24 cellular contexts compared by ENCODE assay signal in genomic region chr1:87436534-87436933, GRCh38.
DNase-seq lines count a peak whose midpoint lies in the region; ATAC-seq, FAIRE-seq and TF ChIP-seq lines count a peak whose summit lies in the region.
"Had no signal": no experiment of that assay in that cellular context is flagged by ENCODE, and none has a peak within 500 bp of the region (broad histone marks: within the 10 kb centered on the region; RNA-seq: fewer than 3 reads in every experiment).

No MANE protein-coding gene starts in this region.

- FAIRE-seq in kidney (lab: Jason Lieb, UNC): no peak
- FAIRE-seq in pancreas (lab: Jason Lieb, UNC): no peak
- FAIRE-seq: RCC 7860 had no signal

- H3K27me3 ChIP-seq in pancreas: no peaks in the 10 kb centered on the region
- H3K27me3 ChIP-seq: esophagus muscularis mucosa, thyroid gland had no signal

- H3K36me3 ChIP-seq in kidney (ENCODE audit: control insufficient read depth in 1 of 2, insufficient read depth in 2 of 2, low read length in 2 of 2) (no peaks in the 10 kb centered on the region), urinary bladder (ENCODE audit: insufficient read depth) (no peaks in the 10 kb centered on the region), pancreas (no peaks in the 10 kb centered on the region)
- H3K36me3 ChIP-seq: esophagus muscularis mucosa, thyroid gland had no signal

- no peak overlapping the region for H3K27ac ChIP-seq in kidney (ENCODE audit: low read depth in 2 of 2, low read length in 2 of 2)
- peak overlapping the region; percentile 11 for H3K27ac ChIP-seq in urinary bladder (ENCODE audit: low read depth)
- no peak overlapping the region for H3K27ac ChIP-seq in pancreas
- H3K27ac ChIP-seq: esophagus muscularis mucosa, thyroid gland had no signal

- no peak for ATAC-seq in pancreas
- ATAC-seq: naive thymus-derived CD4-positive, alpha-beta T cell; stimulated activated effector memory CD8-positive, alpha-beta T cell treated with anti-CD3 and anti-CD28 coated beads, Interleukin-12 subunit alpha, Interleukin-12 subunit beta, amount 100 ng/mL, for 72 hours had no signal

- intact Hi-C loops in kidney (cut with DNase I): no loop called here
- intact Hi-C loops in pancreas (cut with DNase I): no loop called here

- H3K9me3 ChIP-seq in kidney (ENCODE audit: control insufficient read depth in 1 of 2, low read length in 2 of 2) (no peaks in the 10 kb centered on the region), pancreas (no peaks in the 10 kb centered on the region)
- H3K9me3 ChIP-seq: esophagus muscularis mucosa, SK-N-SH, thyroid gland had no signal

- H3K4me3 ChIP-seq in kidney (ENCODE audit: low read length in 2 of 2) (no peak overlapping the region), urinary bladder (ENCODE audit: low read depth, low read length) (no peak overlapping the region), pancreas (no peak overlapping the region)
- H3K4me3 ChIP-seq: esophagus muscularis mucosa, lung, thyroid gland had no signal

- no peak overlapping the region for H3K9ac ChIP-seq in kidney (ENCODE audit: low read length in 2 of 2)
- H3K9ac ChIP-seq: SK-N-SH had no signal

- no peak for TF ChIP-seq CTCF in kidney (IDR thresholded peaks at IDR 0.05; ENCODE audit: borderline replicate concordance, extremely low read depth, insufficient read depth)
- no peak for TF ChIP-seq CTCF in pancreas (IDR thresholded peaks at IDR 0.05)

- DNase-seq in amniotic epithelial cell (ENCODE audit: low read depth): peak; percentile 7
- DNase-seq in foreskin melanocyte: peak; percentile 83
- peak; percentile 75 for DNase-seq in kidney
- no peak for DNase-seq in pancreas
- DNase-seq in NCI-H1694 treated with DMSO at 0.1 percent for 48 hours (lab: John Stamatoyannopoulos, UW): no peak
- DNase-seq in HCEC 1CT: no peak
- DNase-seq: activated B cell treated with CpG ODN at 0.5 μM for 24 hours; activated CD4-positive, alpha-beta T cell treated with anti-CD3 and anti-CD28 coated beads, Interleukin-2, amount 50 U/mL, for 48 hours; activated naive CD4-positive, alpha-beta T cell treated with anti-CD3 and anti-CD28 coated beads for 36 hours; activated T-cell treated with anti-CD3 and anti-CD28 coated beads for 4 hours; aorta; effector CD4-positive, alpha-beta T cell; H9; KBM-7; naive thymus-derived CD4-positive, alpha-beta T cell; NCI-H1930; NCI-H446; SK-N-SH; thyroid gland had no signal

- H3K4me1 ChIP-seq in kidney (ENCODE audit: control insufficient read depth in 1 of 2, insufficient read depth in 1 of 2, low read depth in 1 of 2, low read length in 2 of 2) (no peaks in the 10 kb centered on the region), urinary bladder (ENCODE audit: insufficient read depth) (no peaks in the 10 kb centered on the region), pancreas (no peaks in the 10 kb centered on the region)
- H3K4me1 ChIP-seq: thyroid gland had no signal

- WGBS in urinary bladder: 68% methylated on average over 4 of the region's 4 CpGs
- 64 to 68% methylated on average over 4 of the region's 4 CpGs for WGBS in pancreas, 2 donors

Comparison
In these comparisons a context has a peak if more than half of its experiments do, and no peak if none do; other contexts are left out.
1. DNase-seq: peak in amniotic epithelial cell (single experiment), foreskin melanocyte (single experiment) and kidney (single experiment); none in pancreas (0 of 6), NCI-H1694 treated with DMSO at 0.1 percent for 48 hours (single experiment) and HCEC 1CT (single experiment).